ENCODE assay signal across 8 cellular contexts in the genomic region with DNA sequence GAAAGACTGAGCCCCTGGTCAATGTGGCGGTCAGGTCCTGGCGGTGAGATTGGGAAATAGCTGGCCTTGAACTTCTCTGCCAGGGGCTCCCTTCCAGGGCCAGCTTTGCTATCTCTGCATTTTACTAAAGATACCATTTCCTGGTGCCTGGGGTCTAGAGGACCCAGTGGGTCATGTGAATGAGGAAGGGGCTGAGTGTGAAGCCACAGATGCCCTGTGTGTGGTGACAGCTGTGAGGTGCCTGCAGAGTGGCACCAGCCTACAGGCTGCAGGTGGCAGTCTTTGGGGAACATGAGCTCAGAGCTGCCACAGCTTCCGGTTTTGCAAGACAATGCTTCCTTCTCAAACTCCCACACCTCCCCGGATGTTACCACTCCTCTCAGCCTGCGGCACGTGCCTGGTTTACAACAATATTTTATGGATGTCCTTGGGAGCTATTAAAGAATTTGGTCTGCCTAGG. TPM values are rescaled to one million over a fixed set of nuclear protein-coding genes. Genes with fewer than 3 reads are reported as not detected.
DNase-seq lines count a peak whose midpoint lies in the region; ATAC-seq and TF ChIP-seq lines count a peak whose summit lies in the region.

No MANE protein-coding gene starts in this region.

- intact Hi-C loops in colonic mucosa (cut with DNase I) (no loop called here), sciatic nerve (cut with DNase I) (no loop called here)

- ATAC-seq in HG03097 (IDR thresholded peaks at IDR 0.05; ENCODE audit: low FRiP score, unreplicated experiment), result peak; percentile 71
- ATAC-seq in sciatic nerve, result peak; percentile 57

- no peaks in the 10 kb centered on the region for H3K4me1 ChIP-seq in colonic mucosa

- DNase-seq in NCI-H2107 treated with DMSO at 0.1 percent for 48 hours (lab: John Stamatoyannopoulos, UW; ENCODE audit: unreplicated experiment) (peak; percentile 28), NCI-H2107 (lab: John Stamatoyannopoulos, UW) (no peak), SW480 (ENCODE audit: low spot score) (peak; percentile 69), colonic mucosa (peak; percentile 67), sciatic nerve (ENCODE audit: low spot score) (no peak), OCI-M2 (lab: John Stamatoyannopoulos, UW; ENCODE audit: unreplicated experiment) (no peak), NCI-H187 treated with DMSO at 0.1 percent for 48 hours (lab: John Stamatoyannopoulos, UW) (no peak)

- no peak overlapping the region for H3K9ac ChIP-seq in colonic mucosa (ENCODE audit: low read depth in 2 of 2, low read length in 2 of 2)

- no peak for TF ChIP-seq CTCF in colonic mucosa (IDR thresholded peaks at IDR 0.05)

- H3K27ac ChIP-seq in colonic mucosa, result no peak overlapping the region

- H3K9me3 ChIP-seq in colonic mucosa, result no peaks in the 10 kb centered on the region

- peaks cover 8% of the 10 kb centered on the region for H3K27me3 ChIP-seq in colonic mucosa

- no peaks in the 10 kb centered on the region for H3K36me3 ChIP-seq in colonic mucosa

- H3K4me3 ChIP-seq in colonic mucosa, result no peak overlapping the region

RNA-seq across cellular contexts. Expression of gene MLNR, which starts 5.2 kb away (rescaled TPM):
- not detected for total RNA-seq in colonic mucosa
- not detected for total RNA-seq in sciatic nerve

RNA-seq across cellular contexts. Expression of gene CDADC1, which starts 32.8 kb away (rescaled TPM):
- 10 to 100 TPM in 1 of 2 donors, 1 to 10 TPM in 1; 8.9 to 10.1 TPM for total RNA-seq in colonic mucosa
- total RNA-seq in sciatic nerve, result 17.7 TPM

Comparison
In these comparisons a context has a peak if more than half of its experiments do, and no peak if none do; other contexts are left out.
1. DNase-seq: peak in NCI-H2107 treated with DMSO at 0.1 percent for 48 hours (single experiment), SW480 (single experiment) and colonic mucosa (single experiment); none in NCI-H2107 (single experiment), sciatic nerve (single experiment), OCI-M2 (single experiment) and NCI-H187 treated with DMSO at 0.1 percent for 48 hours (single experiment).